ENCODE assay signal across 8 cellular contexts in genomic region chr13:49998714-49999624, GRCh38. TPM values are rescaled to one million over a fixed set of nuclear protein-coding genes. Genes with fewer than 3 reads are reported as not detected.
DNase-seq lines count a peak whose midpoint lies in the region; TF ChIP-seq lines count a peak whose summit lies in the region.

No MANE protein-coding gene starts in this region.

- peak overlapping the region; percentile 86 for H3K4me2 ChIP-seq in osteoblast (ENCODE audit: insufficient read depth, low read length)

- H3K27ac Mint-ChIP-seq in CD8-positive, alpha-beta memory T cell: peak overlapping the region in 3 of 8 donors; percentile 67 to 96 (median 80)
- H3K27ac Mint-ChIP-seq in endodermal cell: peak overlapping the region; percentile 82

- peak overlapping the region in 6 of 7 donors; percentile 13 to 91 (median 86) for H3K4me3 Mint-ChIP-seq in CD8-positive, alpha-beta memory T cell
- peak overlapping the region; percentile 86 for H3K4me3 Mint-ChIP-seq in endodermal cell

- no peak overlapping the region for H3K27ac ChIP-seq in CD8-positive, alpha-beta memory T cell (ENCODE audit: low read depth, low read length)
- no peak overlapping the region for H3K27ac ChIP-seq in endodermal cell (ENCODE audit: low read depth, low read length)
- no peak overlapping the region for H3K27ac ChIP-seq in osteoblast (ENCODE audit: low read depth, low read length)

- no peak overlapping the region for H3K4me3 ChIP-seq in CD8-positive, alpha-beta memory T cell (ENCODE audit: low read length)
- H3K4me3 ChIP-seq in LNCaP clone FGC (ENCODE audit: low read depth, low read length) (peak overlapping the region; percentile 78), endodermal cell (ENCODE audit: low read length) (peak overlapping the region; percentile 98), osteoblast (ENCODE audit: insufficient read depth, low read length) (peak overlapping the region; percentile 87)

- no peaks in the 10 kb centered on the region for H4K20me1 ChIP-seq in osteoblast (ENCODE audit: insufficient read depth, low read length)

- 84 to 88% methylated on average over 6 to 20 of the region's 22 CpGs for WGBS in endodermal cell (ENCODE audit: insufficient coverage in 1 of 2, insufficient read length in 1 of 2), 2 experiments

- no peaks in the 10 kb centered on the region for H3K9me3 Mint-ChIP-seq in CD8-positive, alpha-beta memory T cell
- H3K9me3 Mint-ChIP-seq in endodermal cell: no peaks in the 10 kb centered on the region

- H3K36me3 ChIP-seq in CD8-positive, alpha-beta memory T cell (ENCODE audit: insufficient read depth, low read length): peaks cover 7% of the 10 kb centered on the region
- peaks cover 59% of the 10 kb centered on the region for H3K36me3 ChIP-seq in endodermal cell (ENCODE audit: control insufficient read depth, insufficient read depth, low read length)
- H3K36me3 ChIP-seq in osteoblast (ENCODE audit: insufficient read depth, low read length): peaks cover 21% of the 10 kb centered on the region

- no peak for DNase-seq in CD8-positive, alpha-beta memory T cell
- no peak for DNase-seq in LNCaP clone FGC (ENCODE audit: low read depth)
- peak; percentile 83 for DNase-seq in endodermal cell
- DNase-seq in osteoblast (ENCODE audit: insufficient read length, low spot score, missing footprints): no peak
- DNase-seq in KBM-7: no peak
- DNase-seq in GF-D8 (lab: John Stamatoyannopoulos, UW): no peak
- DNase-seq in amniotic stem cell (lab: John Stamatoyannopoulos, UW): no peak
- no peak for DNase-seq in OCI-M2 (lab: John Stamatoyannopoulos, UW; ENCODE audit: unreplicated experiment)

- POLR2A ChIA-PET in CD8-positive, alpha-beta memory T cell (lab: Charles Lee): interaction anchor here (0.5 to 3.5 kb wide), 4 partner anchors 8 to 1584 kb away, joined by 3 to 46 read pairs (median 4); no protein-coding TSS in a partner anchor

- H3K27me3 ChIP-seq in CD8-positive, alpha-beta memory T cell (ENCODE audit: insufficient read depth, low read length, poor library complexity, severe bottlenecking): no peaks in the 10 kb centered on the region
- H3K27me3 ChIP-seq in endodermal cell (ENCODE audit: control insufficient read depth, insufficient read depth, low read length, poor library complexity, severe bottlenecking) (no peaks in the 10 kb centered on the region), osteoblast (ENCODE audit: insufficient read depth, low read length) (no peaks in the 10 kb centered on the region)

- H3K9ac ChIP-seq in endodermal cell (ENCODE audit: extremely low read depth, low read length, poor library complexity, severe bottlenecking): no peak overlapping the region

- H3K4me1 Mint-ChIP-seq in CD8-positive, alpha-beta memory T cell: peaks cover 50 to 73% (median 71%) of the 10 kb centered on the region in 3 donors
- H3K4me1 Mint-ChIP-seq in endodermal cell: peaks cover 19% of the 10 kb centered on the region

- H3K79me2 ChIP-seq in osteoblast (ENCODE audit: insufficient read depth, low read length): peaks cover 52% of the 10 kb centered on the region

- H2AFZ ChIP-seq in osteoblast (ENCODE audit: low read length): no peak overlapping the region

- CTCF ChIA-PET in CD8-positive, alpha-beta memory T cell (lab: Charles Lee): interaction anchor here (1.2 to 3.4 kb wide), 8 partner anchors 16 to 912 kb away, joined by 3 to 50 read pairs (median 13); partner anchors contain the start of gene KCNRG

- peaks cover 0 to 56% (median 4%) of the 10 kb centered on the region in 3 donors for H3K36me3 Mint-ChIP-seq in CD8-positive, alpha-beta memory T cell
- H3K36me3 Mint-ChIP-seq in endodermal cell (ENCODE audit: low read depth): peaks cover 54% of the 10 kb centered on the region

- in situ Hi-C loops in KBM-7 (cut with MboI; ENCODE audit: low pct_unique_long_range_greater_than_20kb, low sequenced_read_pairs): loop anchor here (25.0 kb wide), 2 partner anchors 913 to 1063 kb away; partner anchors contain the start of gene RNASEH2B

- no peaks in the 10 kb centered on the region for H3K9me3 ChIP-seq in CD8-positive, alpha-beta memory T cell (ENCODE audit: low read length)
- H3K9me3 ChIP-seq in endodermal cell (ENCODE audit: control insufficient read depth, low read length) (no peaks in the 10 kb centered on the region), osteoblast (ENCODE audit: low read depth, low read length) (no peaks in the 10 kb centered on the region)

- peaks cover 49% of the 10 kb centered on the region for H3K4me1 ChIP-seq in CD8-positive, alpha-beta memory T cell (ENCODE audit: insufficient read depth, low read length)
- H3K4me1 ChIP-seq in endodermal cell (ENCODE audit: control insufficient read depth, insufficient read depth, low read length) (no peaks in the 10 kb centered on the region), osteoblast (ENCODE audit: insufficient read depth, low read length) (peaks cover 17% of the 10 kb centered on the region)

- TF ChIP-seq CTCF in LNCaP clone FGC (IDR thresholded peaks at IDR 0.05; ENCODE audit: control insufficient read depth, extremely low read depth, insufficient read depth) (no peak), endodermal cell (conservative IDR thresholded peaks at IDR 0.05) (no peak), osteoblast (IDR thresholded peaks at IDR 0.05; ENCODE audit: extremely low read depth, low read depth, low read length) (no peak)

- H3K27me3 Mint-ChIP-seq in CD8-positive, alpha-beta memory T cell: peaks cover 0 to 2% of the 10 kb centered on the region in 2 donors
- H3K27me3 Mint-ChIP-seq in endodermal cell (ENCODE audit: insufficient read depth): peaks cover 2% of the 10 kb centered on the region

RNA-seq across cellular contexts. Expression of gene TRIM13, which starts 2.1 kb away (rescaled TPM):
- 10 to 100 TPM; 16.5 to 17.1 TPM for total RNA-seq in CD8-positive, alpha-beta memory T cell
- 13.2 TPM for polyA plus RNA-seq in CD8-positive, alpha-beta memory T cell
- total RNA-seq in endodermal cell (10 to 100 TPM; 44.3 TPM), osteoblast (21.7 and 23.6 TPM in 2 replicates)
- polyA plus RNA-seq in endodermal cell (2013, experiment 1 of 2): 57.9 TPM
- polyA plus RNA-seq in endodermal cell (2013, experiment 2 of 2): 54.4 TPM

RNA-seq across cellular contexts. Expression of gene KCNRG, which starts 16.3 kb away (rescaled TPM):
- under 1 TPM; 0.22 to 0.42 TPM for total RNA-seq in CD8-positive, alpha-beta memory T cell
- 0.44 TPM for polyA plus RNA-seq in CD8-positive, alpha-beta memory T cell
- total RNA-seq in endodermal cell (1 to 10 TPM in 1 of 2 donors, under 1 TPM in 1; 0.62 to 1.1 TPM), osteoblast (4.0 and 5.0 TPM in 2 replicates)
- polyA plus RNA-seq in endodermal cell (2013, experiment 1 of 2): 2.0 TPM
- polyA plus RNA-seq in endodermal cell (2013, experiment 2 of 2): 2.7 TPM
